Comparison of ENCODE assay signal across 12 cellular contexts in genomic region chr13:33679658-33680012, GRCh38.
DNase-seq lines count a peak whose midpoint lies in the region; ATAC-seq, FAIRE-seq and TF ChIP-seq lines count a peak whose summit lies in the region.
"Had no signal": no experiment of that assay in that cellular context is flagged by ENCODE, and none has a peak within 500 bp of the region (broad histone marks: within the 10 kb centered on the region; RNA-seq: fewer than 3 reads in every experiment).

No MANE protein-coding gene starts in this region.

- DNase-seq in GM06990 (ENCODE audit: extremely low read depth, insufficient read length), result no peak
- DNase-seq in astrocyte (ENCODE audit: low read depth), result no peak
- DNase-seq in naive thymus-derived CD4-positive, alpha-beta T cell, result no peak
- DNase-seq in SHP77 (lab: John Stamatoyannopoulos, UW), result no peak
- no peak for DNase-seq in ureter (ENCODE audit: low spot score)
- DNase-seq in NCI-H510A (lab: John Stamatoyannopoulos, UW), result no peak
- DNase-seq in NCI-H2081 (lab: John Stamatoyannopoulos, UW), result no peak
- DNase-seq: KBM-7, NCI-H345 had no signal

- H3K27me3 ChIP-seq in GM06990 (replicated peaks; ENCODE audit: control insufficient read depth, insufficient read depth, low read length) (no peaks in the 10 kb centered on the region), astrocyte (ENCODE audit: insufficient read depth, low read length) (peaks cover 3% of the 10 kb centered on the region)
- no peaks in the 10 kb centered on the region for H3K27me3 ChIP-seq in naive thymus-derived CD4-positive, alpha-beta T cell (ENCODE audit: control insufficient read depth in 2 of 2, insufficient read depth in 2 of 2, low read length in 2 of 2)
- H3K27me3 ChIP-seq: sigmoid colon had no signal

- peaks cover 3% of the 10 kb centered on the region for H3K4me1 ChIP-seq in astrocyte (ENCODE audit: insufficient read depth, low read length)
- peaks cover 0 to 11% of the 10 kb centered on the region in 2 donors for H3K4me1 ChIP-seq in naive thymus-derived CD4-positive, alpha-beta T cell (ENCODE audit: control insufficient read depth in 2 of 2, insufficient read depth in 2 of 2, low read length in 2 of 2)

- H2AFZ ChIP-seq in astrocyte (ENCODE audit: low read depth, low read length), result no peak overlapping the region

- H3K4me1 Mint-ChIP-seq in astrocyte (ENCODE audit: low read depth, unreplicated experiment), result peaks cover 9% of the 10 kb centered on the region
- H3K4me1 Mint-ChIP-seq in naive thymus-derived CD4-positive, alpha-beta T cell, result peaks cover 7 to 26% (median 11%) of the 10 kb centered on the region in 7 donors

- H3K79me2 ChIP-seq in astrocyte (ENCODE audit: insufficient read depth, low read length), result no peaks in the 10 kb centered on the region

- H3K4me3 ChIP-seq in GM06990 (replicated peaks; ENCODE audit: low read depth, low read length) (peak overlapping the region; percentile 60), astrocyte (ENCODE audit: insufficient read depth, low read depth, low read length) (no peak overlapping the region)
- peak overlapping the region; percentile 29 for H3K4me3 ChIP-seq in naive thymus-derived CD4-positive, alpha-beta T cell (ENCODE audit: low read length)
- H3K4me3 ChIP-seq: sigmoid colon had no signal

- ATAC-seq in HG03064 (IDR thresholded peaks at IDR 0.05; ENCODE audit: low read depth, unreplicated experiment), result peak; percentile 4
- no peak for ATAC-seq in naive thymus-derived CD4-positive, alpha-beta T cell

- POLR2A ChIA-PET in naive thymus-derived CD4-positive, alpha-beta T cell (lab: Charles Lee), result no interaction called here

- intact Hi-C loops in naive thymus-derived CD4-positive, alpha-beta T cell (cut with micrococcal nuclease), result loop anchor here in 1 of 2 donors (1.0 to 2.0 kb wide), 4 partner anchors 44 to 139 kb away; partner anchors contain the start of gene RFC3

- no peak overlapping the region for H3K9ac ChIP-seq in astrocyte (ENCODE audit: low read length)

- H4K20me1 ChIP-seq in astrocyte (ENCODE audit: insufficient read depth, low read length), result no peaks in the 10 kb centered on the region

- TF ChIP-seq CTCF in GM06990 (IDR thresholded peaks at IDR 0.05; ENCODE audit: insufficient read depth, low read length, poor library complexity, severe bottlenecking), result no peak
- TF ChIP-seq CTCF in astrocyte (IDR thresholded peaks at IDR 0.05; ENCODE audit: insufficient read depth, low read depth, low read length), result no peak

- no peak for FAIRE-seq in astrocyte (lab: Jason Lieb, UNC)
- FAIRE-seq: endometrium had no signal

- H3K27me3 Mint-ChIP-seq in astrocyte (ENCODE audit: low read depth, unreplicated experiment), result no peaks in the 10 kb centered on the region
- peaks cover 0 to 8% (median 0%) of the 10 kb centered on the region in 5 donors for H3K27me3 Mint-ChIP-seq in naive thymus-derived CD4-positive, alpha-beta T cell

- H3K9me3 Mint-ChIP-seq in astrocyte (ENCODE audit: unreplicated experiment), result no peaks in the 10 kb centered on the region
- no peaks in the 10 kb centered on the region for H3K9me3 Mint-ChIP-seq in naive thymus-derived CD4-positive, alpha-beta T cell

- no peaks in the 10 kb centered on the region for H3K9me3 ChIP-seq in astrocyte (ENCODE audit: insufficient read depth, low read depth, low read length)
- no peaks in the 10 kb centered on the region for H3K9me3 ChIP-seq in naive thymus-derived CD4-positive, alpha-beta T cell (ENCODE audit: control insufficient read depth in 2 of 3, low read length in 3 of 3)
- H3K9me3 ChIP-seq: sigmoid colon had no signal

- H3K27ac Mint-ChIP-seq in astrocyte (ENCODE audit: unreplicated experiment), result peak overlapping the region; percentile 41
- peak overlapping the region in 2 of 9 donors; percentile 76 to 91 for H3K27ac Mint-ChIP-seq in naive thymus-derived CD4-positive, alpha-beta T cell

- H3K36me3 Mint-ChIP-seq in astrocyte (ENCODE audit: low read depth, unreplicated experiment), result no peaks in the 10 kb centered on the region
- no peaks in the 10 kb centered on the region for H3K36me3 Mint-ChIP-seq in naive thymus-derived CD4-positive, alpha-beta T cell

- H3K27ac ChIP-seq in astrocyte (ENCODE audit: low read depth, low read length), result no peak overlapping the region
- H3K27ac ChIP-seq in naive thymus-derived CD4-positive, alpha-beta T cell (ENCODE audit: low read depth, low read length), result no peak overlapping the region

- peak overlapping the region; percentile 34 for H3K4me2 ChIP-seq in astrocyte (ENCODE audit: low read length)

- CTCF ChIA-PET in naive thymus-derived CD4-positive, alpha-beta T cell (lab: Charles Lee), result no interaction called here

- no peak overlapping the region for H3K4me3 Mint-ChIP-seq in astrocyte (ENCODE audit: unreplicated experiment)
- H3K4me3 Mint-ChIP-seq in naive thymus-derived CD4-positive, alpha-beta T cell, result peak overlapping the region in 1 of 10 donors; percentile 64

- H3K36me3 ChIP-seq in GM06990 (ENCODE audit: control insufficient read depth, insufficient read depth, low read length) (no peaks in the 10 kb centered on the region; the same call in none of the 2 replicates), astrocyte (ENCODE audit: insufficient read depth, low read length) (no peaks in the 10 kb centered on the region)
- H3K36me3 ChIP-seq in naive thymus-derived CD4-positive, alpha-beta T cell (ENCODE audit: control insufficient read depth in 2 of 3, insufficient read depth in 3 of 3, low read length in 3 of 3), result no peaks in the 10 kb centered on the region
- H3K36me3 ChIP-seq: sigmoid colon had no signal
